Comparison of ENCODE assay signal across 13 cellular contexts in the genomic region with DNA sequence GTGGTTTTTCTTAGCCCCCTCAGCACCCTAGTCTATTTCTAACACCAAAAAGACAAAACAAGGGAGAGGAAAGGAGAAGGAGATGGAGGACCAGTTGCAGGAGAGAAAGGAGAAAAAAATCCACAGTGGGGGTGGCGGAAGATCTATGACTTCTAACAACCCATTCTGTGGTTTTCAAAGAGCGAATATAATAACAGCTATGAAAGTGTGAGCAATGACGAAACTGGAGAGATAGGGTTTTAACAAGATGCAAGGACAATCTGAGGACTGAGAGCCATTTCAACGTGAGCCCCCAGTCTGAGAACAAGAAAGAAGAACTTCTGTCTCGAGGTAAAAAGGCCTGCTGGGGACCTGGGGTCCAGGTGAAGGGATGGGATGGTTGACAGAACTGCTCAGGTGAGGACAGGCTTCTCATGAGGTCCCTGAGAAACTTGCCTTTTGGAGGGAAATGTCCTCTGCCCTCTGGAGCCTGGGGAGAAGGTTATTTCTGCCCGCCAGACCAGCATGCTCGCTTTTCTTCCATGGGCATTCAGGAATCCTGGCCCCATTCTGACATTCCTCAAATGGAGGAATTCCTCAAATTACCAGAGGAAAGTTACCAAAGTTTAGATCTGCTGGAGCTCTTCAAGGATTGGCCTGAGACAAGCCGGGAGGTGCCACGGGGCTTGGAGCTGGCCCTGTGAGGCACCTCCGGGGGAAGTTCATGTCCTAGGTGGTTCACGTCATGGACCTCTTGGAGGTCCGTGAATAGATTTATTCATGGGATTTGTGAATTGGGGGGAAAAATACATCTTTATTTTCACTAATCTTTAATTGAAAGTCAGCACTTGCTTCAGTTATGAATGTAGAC. TPM values are rescaled to one million over a fixed set of nuclear protein-coding genes. Genes with fewer than 3 reads are reported as not detected.
DNase-seq lines count a peak whose midpoint lies in the region; ATAC-seq and TF ChIP-seq lines count a peak whose summit lies in the region.
"Had no signal": no experiment of that assay in that cellular context is flagged by ENCODE, and none has a peak within 500 bp of the region (broad histone marks: within the 10 kb centered on the region; RNA-seq: fewer than 3 reads in every experiment).

A gene with protein sequence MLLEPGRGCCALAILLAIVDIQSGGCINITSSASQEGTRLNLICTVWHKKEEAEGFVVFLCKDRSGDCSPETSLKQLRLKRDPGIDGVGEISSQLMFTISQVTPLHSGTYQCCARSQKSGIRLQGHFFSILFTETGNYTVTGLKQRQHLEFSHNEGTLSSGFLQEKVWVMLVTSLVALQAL (plus strand): TSS at position 270 of the 850 bp plus-strand sequence. CDS start 8,829 bp downstream, outside the sequence.

- CTCF ChIA-PET in activated CD4-positive, alpha-beta memory T cell treated with anti-CD3 and anti-CD28 coated beads for 36 hours (lab: Charles Lee), result interaction anchor here (0.8 to 3.2 kb wide), 5 partner anchors 10 to 109 kb away, joined by 3 to 26 read pairs (median 4); no protein-coding TSS in a partner anchor
- CTCF ChIA-PET in activated CD4-positive, alpha-beta memory T cell treated with anti-CD3 and anti-CD28 coated beads, Interleukin-2, amount 10 ng/mL, durations not matched to agents 7 days and 5 days (lab: Charles Lee), result interaction anchor here (0.6 to 1.2 kb wide), 3 partner anchors 15 to 75 kb away, joined by 3 to 6 read pairs (median 5); no protein-coding TSS in a partner anchor

- H3K36me3 Mint-ChIP-seq in activated CD4-positive, alpha-beta memory T cell treated with anti-CD3 and anti-CD28 coated beads for 36 hours, result no peaks in the 10 kb centered on the region
- H3K36me3 Mint-ChIP-seq in activated CD4-positive, alpha-beta memory T cell treated with anti-CD3 and anti-CD28 coated beads, Interleukin-2, amount 10 ng/mL, durations not matched to agents 7 days and 5 days (ENCODE audit: low read depth), result no peaks in the 10 kb centered on the region
- H3K36me3 Mint-ChIP-seq in activated naive CD8-positive, alpha-beta T cell treated with anti-CD3 and anti-CD28 coated beads, Interleukin-2, amount 50 U/mL, for 24 hours (ENCODE audit: low read depth), result no peaks in the 10 kb centered on the region

- intact Hi-C loops in activated CD4-positive, alpha-beta memory T cell treated with anti-CD3 and anti-CD28 coated beads for 36 hours (cut with micrococcal nuclease), result no loop called here

- peak; percentile 16 for DNase-seq in activated CD4-positive, alpha-beta memory T cell treated with anti-CD3 and anti-CD28 coated beads for 36 hours
- no peak for DNase-seq in activated CD4-positive, alpha-beta memory T cell treated with anti-CD3 and anti-CD28 coated beads, Interleukin-2, amount 10 ng/mL, durations not matched to agents 7 days and 5 days
- peak; percentile 25 for DNase-seq in activated naive CD8-positive, alpha-beta T cell treated with anti-CD3 and anti-CD28 coated beads, Interleukin-2, amount 50 U/mL, for 24 hours
- DNase-seq in erythroblast (lab: John Stamatoyannopoulos, UW), result no peak
- no peak for DNase-seq in NCI-H2081 (lab: John Stamatoyannopoulos, UW)
- DNase-seq: ACHN, dorsolateral prefrontal cortex, NCI-H510A treated with DMSO at 0.1 percent for 48 hours, thyroid gland had no signal

- ATAC-seq in HG02885 (IDR thresholded peaks at IDR 0.05; ENCODE audit: poor library complexity, unreplicated experiment) (peak; percentile 59), GM18498 (IDR thresholded peaks at IDR 0.05; ENCODE audit: unreplicated experiment) (no peak)
- ATAC-seq in activated naive CD8-positive, alpha-beta T cell treated with anti-CD3 and anti-CD28 coated beads, Interleukin-2, amount 50 U/mL, for 24 hours, result peak; percentile 76

- H3K9me3 Mint-ChIP-seq in activated CD4-positive, alpha-beta memory T cell treated with anti-CD3 and anti-CD28 coated beads for 36 hours, result no peaks in the 10 kb centered on the region
- H3K9me3 Mint-ChIP-seq in activated CD4-positive, alpha-beta memory T cell treated with anti-CD3 and anti-CD28 coated beads, Interleukin-2, amount 10 ng/mL, durations not matched to agents 7 days and 5 days, result no peaks in the 10 kb centered on the region
- H3K9me3 Mint-ChIP-seq in activated naive CD8-positive, alpha-beta T cell treated with anti-CD3 and anti-CD28 coated beads, Interleukin-2, amount 50 U/mL, for 24 hours, result no peaks in the 10 kb centered on the region

- no peaks in the 10 kb centered on the region for H3K27me3 ChIP-seq in skeletal muscle satellite cell (ENCODE audit: control insufficient read depth, insufficient read depth, low read length)
- H3K27me3 ChIP-seq: thyroid gland had no signal

- H3K27ac Mint-ChIP-seq in activated CD4-positive, alpha-beta memory T cell treated with anti-CD3 and anti-CD28 coated beads for 36 hours, result no peak within 1 kb of the TSS
- no peak within 1 kb of the TSS for H3K27ac Mint-ChIP-seq in activated CD4-positive, alpha-beta memory T cell treated with anti-CD3 and anti-CD28 coated beads, Interleukin-2, amount 10 ng/mL, durations not matched to agents 7 days and 5 days
- H3K27ac Mint-ChIP-seq in activated naive CD8-positive, alpha-beta T cell treated with anti-CD3 and anti-CD28 coated beads, Interleukin-2, amount 50 U/mL, for 24 hours, result peak within 1 kb of the TSS; percentile 79

- peak within 1 kb of the TSS; percentile 43 for H3K9ac ChIP-seq in skeletal muscle satellite cell (ENCODE audit: low read depth, low read length)

- peak within 1 kb of the TSS; percentile 93 for H3K4me2 ChIP-seq in skeletal muscle satellite cell (ENCODE audit: low read length)

- H3K36me3 ChIP-seq in skeletal muscle satellite cell (ENCODE audit: insufficient read depth, low read length), result no peaks in the 10 kb centered on the region
- H3K36me3 ChIP-seq: thyroid gland had no signal

- no peak for TF ChIP-seq POLR2A in erythroblast (IDR thresholded peaks at IDR 0.05; ENCODE audit: low read length)

- H3K4me3 Mint-ChIP-seq in activated CD4-positive, alpha-beta memory T cell treated with anti-CD3 and anti-CD28 coated beads for 36 hours, result no peak within 1 kb of the TSS
- no peak within 1 kb of the TSS for H3K4me3 Mint-ChIP-seq in activated CD4-positive, alpha-beta memory T cell treated with anti-CD3 and anti-CD28 coated beads, Interleukin-2, amount 10 ng/mL, durations not matched to agents 7 days and 5 days
- peak within 1 kb of the TSS; percentile 78 for H3K4me3 Mint-ChIP-seq in activated naive CD8-positive, alpha-beta T cell treated with anti-CD3 and anti-CD28 coated beads, Interleukin-2, amount 50 U/mL, for 24 hours

- H3K4me1 Mint-ChIP-seq in activated CD4-positive, alpha-beta memory T cell treated with anti-CD3 and anti-CD28 coated beads for 36 hours (ENCODE audit: low read depth), result peaks cover 19% of the 10 kb centered on the region
- peaks cover 28% of the 10 kb centered on the region for H3K4me1 Mint-ChIP-seq in activated CD4-positive, alpha-beta memory T cell treated with anti-CD3 and anti-CD28 coated beads, Interleukin-2, amount 10 ng/mL, durations not matched to agents 7 days and 5 days
- peaks cover 33% of the 10 kb centered on the region for H3K4me1 Mint-ChIP-seq in activated naive CD8-positive, alpha-beta T cell treated with anti-CD3 and anti-CD28 coated beads, Interleukin-2, amount 50 U/mL, for 24 hours

- no peaks in the 10 kb centered on the region for H3K9me3 ChIP-seq in skeletal muscle satellite cell (replicated peaks; ENCODE audit: low read length)
- H3K9me3 ChIP-seq: thyroid gland had no signal

- peaks cover 18% of the 10 kb centered on the region for H3K4me1 ChIP-seq in skeletal muscle satellite cell (ENCODE audit: control insufficient read depth, insufficient read depth, low read length)

- H3K27me3 Mint-ChIP-seq in activated CD4-positive, alpha-beta memory T cell treated with anti-CD3 and anti-CD28 coated beads for 36 hours, result peaks cover 21% of the 10 kb centered on the region
- peaks cover 17% of the 10 kb centered on the region for H3K27me3 Mint-ChIP-seq in activated CD4-positive, alpha-beta memory T cell treated with anti-CD3 and anti-CD28 coated beads, Interleukin-2, amount 10 ng/mL, durations not matched to agents 7 days and 5 days
- peaks cover 9% of the 10 kb centered on the region for H3K27me3 Mint-ChIP-seq in activated naive CD8-positive, alpha-beta T cell treated with anti-CD3 and anti-CD28 coated beads, Interleukin-2, amount 50 U/mL, for 24 hours

- no peak within 1 kb of the TSS for H3K4me3 ChIP-seq in skeletal muscle satellite cell (ENCODE audit: low read length)
- H3K4me3 ChIP-seq: lung had no signal

- POLR2A ChIA-PET in activated CD4-positive, alpha-beta memory T cell treated with anti-CD3 and anti-CD28 coated beads for 36 hours (lab: Charles Lee), result no interaction called here
- POLR2A ChIA-PET in activated CD4-positive, alpha-beta memory T cell treated with anti-CD3 and anti-CD28 coated beads, Interleukin-2, amount 10 ng/mL, durations not matched to agents 7 days and 5 days (lab: Charles Lee), result no interaction called here

RNA-seq across cellular contexts. Expression of the gene that starts here (rescaled TPM):
- under 1 TPM; 0.14 to 0.31 TPM for total RNA-seq in activated CD4-positive, alpha-beta memory T cell treated with anti-CD3 and anti-CD28 coated beads for 36 hours
- total RNA-seq in activated CD4-positive, alpha-beta memory T cell treated with anti-CD3 and anti-CD28 coated beads, Interleukin-2, amount 10 ng/mL, durations not matched to agents 7 days and 5 days, result not detected
- not detected in 2 replicates for total RNA-seq in skeletal muscle satellite cell (2012; rRNA removed)
- total RNA-seq: thyroid gland had no signal

Comparison
In these comparisons a context has a peak if more than half of its experiments do, and no peak if none do; other contexts are left out.
1. Peak in DNase-seq in activated CD4-positive, alpha-beta memory T cell treated with anti-CD3 and anti-CD28 coated beads for 36 hours; RNA of the gene not detected or under 1 TPM.